15 cellular contexts compared by ENCODE assay signal in the genomic region with DNA sequence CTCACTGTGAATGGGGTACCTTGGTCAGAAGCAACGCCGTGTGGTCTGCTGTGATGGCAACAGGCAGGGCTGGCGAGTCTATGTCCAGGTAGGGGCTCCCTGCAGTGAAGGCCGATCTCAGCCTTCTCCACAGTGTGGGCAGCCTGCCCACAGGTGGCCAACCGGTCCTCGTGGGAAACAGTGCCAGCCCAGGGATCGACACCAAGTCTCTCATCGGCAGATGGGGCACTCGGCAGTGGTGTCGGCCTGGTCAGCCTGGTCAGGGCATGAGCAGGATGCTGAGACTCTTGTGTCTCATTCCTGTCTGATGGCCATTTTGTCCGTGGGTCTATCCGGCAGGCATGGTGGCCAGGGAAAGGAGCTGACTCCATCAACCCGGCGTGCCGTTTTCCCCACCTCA.
A peak's percentile ranks its signal among the peaks of the same experiment; 100 is the strongest.
DNase-seq lines count a peak whose midpoint lies in the region; ATAC-seq and TF ChIP-seq lines count a peak whose summit lies in the region.
"Had no signal": no experiment of that assay in that cellular context is flagged by ENCODE, and none has a peak within 500 bp of the region (broad histone marks: within the 10 kb centered on the region; RNA-seq: fewer than 3 reads in every experiment).

No MANE protein-coding gene starts in this region.

- TF ChIP-seq POLR2A in spleen (IDR thresholded peaks at IDR 0.05) = no peak

- ATAC-seq in effector memory CD8-positive, alpha-beta T cell (replicated peaks) = no peak

- H3K27me3 ChIP-seq in endodermal cell (ENCODE audit: control insufficient read depth, insufficient read depth, low read length, poor library complexity, severe bottlenecking) (no peaks in the 10 kb centered on the region), spleen (replicated peaks in 1 of 7) (peaks cover 0 to 16% (median 0%) of the 10 kb centered on the region in 7 donors)

- DNase-seq in activated effector memory CD4-positive, alpha-beta T cell treated with anti-CD3 and anti-CD28 coated beads, Interleukin-2, amount 50 U/mL, for 16 hours = peak; percentile 31
- no peak for DNase-seq in activated effector memory CD4-positive, alpha-beta T cell treated with Interleukin-2 at 50 U/mL for 16 hours
- DNase-seq in endodermal cell = peak; percentile 30
- DNase-seq in spleen = peak; percentile 43
- no peak for DNase-seq in NCI-H82 (lab: John Stamatoyannopoulos, UW)
- DNase-seq in NCI-H1092 (lab: John Stamatoyannopoulos, UW) = no peak
- DNase-seq in effector memory CD8-positive, alpha-beta T cell = no peak
- DNase-seq: AML-193; CD4-positive, alpha-beta memory T cell; DMS79 treated with DMSO at 0.1 percent for 48 hours; GF-D8 had no signal

- no peak overlapping the region for H3K27ac Mint-ChIP-seq in endodermal cell
- no peak overlapping the region for H3K27ac Mint-ChIP-seq in effector memory CD8-positive, alpha-beta T cell

- intact Hi-C loops in spleen (cut with DNase I; ENCODE audit: low total_unique reads) = no loop called here

- H3K9ac ChIP-seq in endodermal cell (ENCODE audit: extremely low read depth, low read length, poor library complexity, severe bottlenecking) = no peak overlapping the region

- H3K9me3 ChIP-seq in endodermal cell (ENCODE audit: control insufficient read depth, low read length) (peaks cover 9% of the 10 kb centered on the region), spleen (peaks cover 0 to 7% (median 0%) of the 10 kb centered on the region in 8 donors)
- H3K9me3 ChIP-seq: HAP-1 had no signal

- H3K27me3 Mint-ChIP-seq in endodermal cell (ENCODE audit: insufficient read depth) = no peaks in the 10 kb centered on the region
- H3K27me3 Mint-ChIP-seq in effector memory CD8-positive, alpha-beta T cell = peaks cover 24 to 56% of the 10 kb centered on the region in 2 donors

- H3K4me1 ChIP-seq in endodermal cell (ENCODE audit: control insufficient read depth, insufficient read depth, low read length) (no peaks in the 10 kb centered on the region), spleen (no peaks in the 10 kb centered on the region)
- H3K4me1 ChIP-seq: A549, HAP-1 had no signal

- H3K4me1 Mint-ChIP-seq in endodermal cell = no peaks in the 10 kb centered on the region
- no peaks in the 10 kb centered on the region for H3K4me1 Mint-ChIP-seq in effector memory CD8-positive, alpha-beta T cell (ENCODE audit: low read depth in 2 of 2)
- H3K4me1 Mint-ChIP-seq: CD4-positive, alpha-beta memory T cell had no signal

- no peak for TF ChIP-seq CTCF in endodermal cell (conservative IDR thresholded peaks at IDR 0.05)
- TF ChIP-seq CTCF in spleen (IDR thresholded peaks at IDR 0.05 in 8 of 11, conservative IDR thresholded peaks at IDR 0.05 in 3 of 11) = no peak

- H3K4me3 ChIP-seq in endodermal cell (ENCODE audit: low read length) (no peak overlapping the region), spleen (no peak overlapping the region)
- H3K4me3 ChIP-seq: A549, HAP-1 had no signal

- no peak overlapping the region for H3K4me3 Mint-ChIP-seq in endodermal cell
- no peak overlapping the region for H3K4me3 Mint-ChIP-seq in effector memory CD8-positive, alpha-beta T cell
- H3K4me3 Mint-ChIP-seq: CD4-positive, alpha-beta memory T cell had no signal

- H3K36me3 ChIP-seq in endodermal cell (ENCODE audit: control insufficient read depth, insufficient read depth, low read length) (no peaks in the 10 kb centered on the region), spleen (no peaks in the 10 kb centered on the region)
- H3K36me3 ChIP-seq: HAP-1 had no signal

- H3K9me3 Mint-ChIP-seq in endodermal cell = peaks cover 9% of the 10 kb centered on the region
- peaks cover 0 to 3% of the 10 kb centered on the region in 2 donors for H3K9me3 Mint-ChIP-seq in effector memory CD8-positive, alpha-beta T cell

- H3K36me3 Mint-ChIP-seq in endodermal cell (ENCODE audit: low read depth) = no peaks in the 10 kb centered on the region
- no peaks in the 10 kb centered on the region for H3K36me3 Mint-ChIP-seq in effector memory CD8-positive, alpha-beta T cell (ENCODE audit: insufficient read depth)
- H3K36me3 Mint-ChIP-seq: CD4-positive, alpha-beta memory T cell had no signal

- no peak overlapping the region for H3K27ac ChIP-seq in endodermal cell (ENCODE audit: low read depth, low read length)
- no peak overlapping the region for H3K27ac ChIP-seq in spleen
- H3K27ac ChIP-seq: 22Rv1, A549, C4-2B had no signal

- WGBS in endodermal cell (ENCODE audit: insufficient coverage in 1 of 2, insufficient read length in 1 of 2), 2 experiments = 93 to 96% methylated on average over 12 to 15 of the region's 15 CpGs
- WGBS in spleen, 5 donors = 86 to 97% (median 92%) methylated on average over 11 to 15 of the region's 15 CpGs

Comparison
In these comparisons a context has a peak if more than half of its experiments do, and no peak if none do; other contexts are left out.
1. DNase-seq: peak in activated effector memory CD4-positive, alpha-beta T cell treated with anti-CD3 and anti-CD28 coated beads, Interleukin-2, amount 50 U/mL, for 16 hours (single experiment), endodermal cell (single experiment) and spleen (single experiment); none in activated effector memory CD4-positive, alpha-beta T cell treated with Interleukin-2 at 50 U/mL for 16 hours (single experiment), NCI-H82 (single experiment), NCI-H1092 (single experiment) and effector memory CD8-positive, alpha-beta T cell (0 of 3).